In genomic region chr17:81845881-81846742, GRCh38 we compare ENCODE assay signal across 28 cellular contexts. TPM values are rescaled to one million over a fixed set of nuclear protein-coding genes. Genes with fewer than 3 reads are reported as not detected.
"Had no signal": no experiment of that assay in that cellular context is flagged by ENCODE, and none has a peak within 500 bp of the region (broad histone marks: within the 10 kb centered on the region; RNA-seq: fewer than 3 reads in every experiment).

No MANE protein-coding gene starts in this region.

- ATAC-seq: activated naive CD8-positive, alpha-beta T cell treated with anti-CD3 and anti-CD28 coated beads, Interleukin-2, amount 50 U/mL, for 24 hours; naive thymus-derived CD8-positive, alpha-beta T cell; pancreas; psoas muscle; right cardiac atrium; T-cell; WTC11 had no signal

- H3K27me3 ChIP-seq: esophagus muscularis mucosa, pancreas, stomach, transverse colon had no signal

- H3K9me3 ChIP-seq: esophagus muscularis mucosa, left ventricle myocardium inferior, pancreas, psoas muscle, stomach, transverse colon had no signal

- FAIRE-seq: frontal cortex, pancreas, urothelium cell line had no signal

- H3K27ac ChIP-seq: esophagus muscularis mucosa, left ventricle myocardium inferior, pancreas, psoas muscle, stomach, transverse colon had no signal

- H3K4me3 Mint-ChIP-seq: activated naive CD8-positive, alpha-beta T cell treated with anti-CD3 and anti-CD28 coated beads, Interleukin-2, amount 50 U/mL, for 24 hours; brain; mesothelial cell of epicardium; naive thymus-derived CD8-positive, alpha-beta T cell; T-cell; WTC11 had no signal

- H3K4me3 ChIP-seq: esophagus muscularis mucosa, left ventricle myocardium inferior, pancreas, psoas muscle, stomach, transverse colon had no signal

- H3K9me3 Mint-ChIP-seq: activated naive CD8-positive, alpha-beta T cell treated with anti-CD3 and anti-CD28 coated beads, Interleukin-2, amount 50 U/mL, for 24 hours; activated T-helper 2 cell treated with anti-CD3 and anti-CD28 coated beads, Interferon-gamma antibody, Interleukin-2, Interleukin-4, amounts not matched to agents 10 μg/mL and 5 μg/mL and 100 μg/mL, durations not matched to agents 14 hours and 24 hours and 36 hours; brain; mesothelial cell of epicardium; naive thymus-derived CD8-positive, alpha-beta T cell; T-cell; WTC11 had no signal

- H3K4me1 Mint-ChIP-seq: activated naive CD8-positive, alpha-beta T cell treated with anti-CD3 and anti-CD28 coated beads, Interleukin-2, amount 50 U/mL, for 24 hours; brain; mesothelial cell of epicardium; naive thymus-derived CD8-positive, alpha-beta T cell; T-cell; WTC11 had no signal

- H3K4me1 ChIP-seq: transverse colon had no signal

- H3K27ac Mint-ChIP-seq: activated naive CD8-positive, alpha-beta T cell treated with anti-CD3 and anti-CD28 coated beads, Interleukin-2, amount 50 U/mL, for 24 hours; activated T-helper 2 cell treated with anti-CD3 and anti-CD28 coated beads, Interferon-gamma antibody, Interleukin-2, Interleukin-4, amounts not matched to agents 10 μg/mL and 5 μg/mL and 100 μg/mL, durations not matched to agents 14 hours and 24 hours and 36 hours; brain; mesothelial cell of epicardium; T-cell; WTC11 had no signal

- DNase-seq: activated naive CD4-positive, alpha-beta T cell; activated naive CD8-positive, alpha-beta T cell treated with anti-CD3 and anti-CD28 coated beads, Interleukin-2, amount 50 U/mL, for 24 hours; activated T-cell treated with anti-CD3 and anti-CD28 coated beads, Interleukin-2, amount 50 U/mL, for 1 hour; aorta; caudate nucleus; effector memory CD4-positive, alpha-beta T cell; hippocampal formation; kidney glomerular epithelial cell; left ventricle myocardium inferior; naive thymus-derived CD8-positive, alpha-beta T cell; psoas muscle; stimulated activated CD4-positive, alpha-beta T cell treated with anti-CD3 and anti-CD28 coated beads, Interleukin-1b, Interleukin-23, amount 100 ng/mL, for 48 hours; stomach; T-cell; transverse colon had no signal

- H3K27me3 Mint-ChIP-seq: activated naive CD8-positive, alpha-beta T cell treated with anti-CD3 and anti-CD28 coated beads, Interleukin-2, amount 50 U/mL, for 24 hours; naive thymus-derived CD8-positive, alpha-beta T cell; T-cell had no signal

RNA-seq across cellular contexts. Expression of gene PPP1R27, which starts 11.3 kb away (rescaled TPM):
- total RNA-seq: activated T-helper 2 cell treated with anti-CD3 and anti-CD28 coated beads, Interferon-gamma antibody, Interleukin-2, Interleukin-4, amounts not matched to agents 10 μg/mL and 5 μg/mL and 100 μg/mL, durations not matched to agents 14 hours and 24 hours and 36 hours; aorta; dermis microvascular lymphatic vessel endothelial cell; esophagus muscularis mucosa; frontal cortex; lung microvascular endothelial cell; mesothelial cell of epicardium; naive thymus-derived CD8-positive, alpha-beta T cell; stomach; T-cell; temporal lobe; WTC11 had no signal
- polyA plus RNA-seq: right cardiac atrium had no signal

RNA-seq across cellular contexts. Expression of gene GCGR, which starts 42.2 kb away (rescaled TPM):
- total RNA-seq: activated T-helper 2 cell treated with anti-CD3 and anti-CD28 coated beads, Interferon-gamma antibody, Interleukin-2, Interleukin-4, amounts not matched to agents 10 μg/mL and 5 μg/mL and 100 μg/mL, durations not matched to agents 14 hours and 24 hours and 36 hours; dermis microvascular lymphatic vessel endothelial cell; frontal cortex; left ventricle myocardium inferior; lung microvascular endothelial cell; naive thymus-derived CD8-positive, alpha-beta T cell; psoas muscle; right cardiac atrium; skeletal muscle tissue; temporal lobe had no signal
- polyA plus RNA-seq: aorta; naive thymus-derived CD8-positive, alpha-beta T cell; right cardiac atrium had no signal
